9 cellular contexts compared by ENCODE assay signal in genomic region chr3:38003817-38004414, GRCh38. TPM values are rescaled to one million over a fixed set of nuclear protein-coding genes. Genes with fewer than 3 reads are reported as not detected.
DNase-seq lines count a peak whose midpoint lies in the region; ATAC-seq, FAIRE-seq and TF ChIP-seq lines count a peak whose summit lies in the region.
"Had no signal": no experiment of that assay in that cellular context is flagged by ENCODE, and none has a peak within 500 bp of the region (broad histone marks: within the 10 kb centered on the region; RNA-seq: fewer than 3 reads in every experiment).

No MANE protein-coding gene starts in this region.

- H3K4me3 ChIP-seq in A549 (no peak overlapping the region), NT2/D1 (ENCODE audit: insufficient read length, low read depth) (no peak overlapping the region), H1 (ENCODE audit: extremely low read depth in 1 of 4, insufficient read depth in 2 of 4, low read depth in 3 of 4, low read length in 4 of 4) (no peak overlapping the region), neuronal stem cell (ENCODE audit: low read length in 2 of 2) (peak overlapping the region in 1 of 2 donors; percentile 7)
- H3K4me3 ChIP-seq: uterus had no signal

- FAIRE-seq in A549 (lab: Jason Lieb, UNC) (no peak), H1 (lab: Jason Lieb, UNC) (no peak)

- 63% methylated on average over 10 of the region's 11 CpGs for WGBS in A549 (ENCODE audit: missing lambda C conversion rate)
- WGBS in H1 (ENCODE audit: extremely low coverage in 1 of 2, insufficient coverage in 1 of 2, insufficient read length in 1 of 2, insufficient replicate concordance in 2 of 2, low coverage in 1 of 2, low lambda C conversion rate in 2 of 2, missing lambda C conversion rate in 1 of 2), 2 experiments = 84% methylated on average over 9 of the region's 11 CpGs; no CpG with 5 or more reads in 1 of the 2 experiments
- no CpG with 5 or more reads among the region's 11 CpGs for WGBS in neuronal stem cell (ENCODE audit: extremely low coverage in 2 of 2, insufficient read length in 2 of 2, insufficient replicate concordance in 1 of 2), 2 donors

- no peaks in the 10 kb centered on the region for H3K79me2 ChIP-seq in H1 (ENCODE audit: control insufficient read depth in 1 of 2, insufficient read depth in 2 of 2, low read length in 2 of 2)

- TF ChIP-seq CTCF in A549 (IDR thresholded peaks at IDR 0.05) = no peak
- TF ChIP-seq CTCF in H1 (IDR thresholded peaks at IDR 0.05; ENCODE audit: control extremely low read depth in 1 of 3, insufficient read depth in 1 of 3, low read depth in 1 of 3, low read length in 3 of 3) = no peak
- TF ChIP-seq CTCF in omental fat pad (IDR thresholded peaks at IDR 0.05) = no peak

- H3K56ac ChIP-seq in H1 (replicated peaks; ENCODE audit: insufficient read length, low read depth, low read length) = no peak overlapping the region

- no peak overlapping the region for H2BK5ac ChIP-seq in H1 (ENCODE audit: low read depth, low read length)
- peak overlapping the region; percentile 76 for H2BK5ac ChIP-seq in neuronal stem cell (ENCODE audit: low read length)

- H4K20me1 ChIP-seq in H1 (replicated peaks in 1 of 2; ENCODE audit: control insufficient read depth in 1 of 2, insufficient read depth in 2 of 2, low read length in 2 of 2) = peaks cover 0 to 6% of the 10 kb centered on the region in 2 experiments

- no peak for TF ChIP-seq POLR2A in A549 (IDR thresholded peaks at IDR 0.05; ENCODE audit: low read length)
- TF ChIP-seq POLR2A in H1 (IDR thresholded peaks at IDR 0.05; ENCODE audit: control extremely low read depth in 1 of 2, low read depth in 2 of 2, low read length in 2 of 2) = no peak

- no peaks in the 10 kb centered on the region; the same call in 1 of the 2 replicates for H3K79me1 ChIP-seq in H1 (ENCODE audit: low read depth, low read length)
- H3K79me1 ChIP-seq in neuronal stem cell (ENCODE audit: low read depth, low read length) = no peaks in the 10 kb centered on the region

- H2BK12ac ChIP-seq in H1 (ENCODE audit: low read depth, low read length) = peak overlapping the region; percentile 13; the same call in 1 of the 2 replicates
- H2BK12ac ChIP-seq in neuronal stem cell (ENCODE audit: low read length) = peak overlapping the region; percentile 75

- no peak for TF ChIP-seq EP300 in A549 (IDR thresholded peaks at IDR 0.05)
- TF ChIP-seq EP300 in H1 (IDR thresholded peaks at IDR 0.05; ENCODE audit: borderline replicate concordance in 1 of 2, low read depth in 2 of 2, low read length in 2 of 2) = no peak

- no peak overlapping the region for H2BK20ac ChIP-seq in H1 (ENCODE audit: low read length)

- no peaks in the 10 kb centered on the region for H3K23me2 ChIP-seq in H1 (ENCODE audit: low read depth, low read length)

- DNase-seq in A549 (ENCODE audit: low read depth in 1 of 2, low spot score in 1 of 2) = no peak
- no peak for DNase-seq in NT2/D1 (ENCODE audit: low read depth, low spot score)
- no peak for DNase-seq in H1 (ENCODE audit: low read depth in 1 of 2, low spot score in 2 of 2)
- no peak for DNase-seq in neuronal stem cell (ENCODE audit: low spot score)
- DNase-seq in DMS 273 treated with DMSO at 0.1 percent for 48 hours (lab: John Stamatoyannopoulos, UW) = no peak
- DNase-seq in omental fat pad (ENCODE audit: low spot score) = no peak
- no peak for DNase-seq in kidney tubule cell (ENCODE audit: low spot score)

- no peak overlapping the region for H3K14ac ChIP-seq in H1 (ENCODE audit: insufficient read length)
- H3K14ac ChIP-seq in neuronal stem cell (ENCODE audit: low read length) = no peak overlapping the region

- ATAC-seq in A549 (peak; percentile 12 to 17; a peak in 5 of 6 replicates), omental fat pad (ENCODE audit: low FRiP score) (no peak), GM18502 (IDR thresholded peaks at IDR 0.05; ENCODE audit: poor library complexity, unreplicated experiment) (no peak)

- POLR2A ChIA-PET in A549 (lab: Yijun Ruan, JAX) = no interaction called here
- POLR2A ChIA-PET in H1 (lab: Charles Lee; ENCODE audit: partially characterized antibody) = interaction anchor here (0.6 to 0.7 kb wide), 2 partner anchors 35 to 164 kb away, joined by 3 to 4 read pairs; partner anchors contain the start of gene DLEC1

- TF ChIP-seq RAD21 in A549 (conservative IDR thresholded peaks at IDR 0.05 in 1 of 2, IDR thresholded peaks at IDR 0.05 in 1 of 2) (no peak), H1 (IDR thresholded peaks at IDR 0.05 in 1 of 2, conservative IDR thresholded peaks at IDR 0.05 in 1 of 2; ENCODE audit: low read depth in 2 of 2, low read length in 2 of 2) (no peak)

- H3K4ac ChIP-seq in H1 (replicated peaks; ENCODE audit: insufficient read length, low read depth, low read length) = no peak overlapping the region
- H3K4ac ChIP-seq in neuronal stem cell (ENCODE audit: low read length) = no peak overlapping the region

- H2AK5ac ChIP-seq in H1 (ENCODE audit: low read depth, low read length) (no peak overlapping the region; the same call in 1 of the 2 replicates), neuronal stem cell (ENCODE audit: low read depth, low read length) (peak overlapping the region; percentile 92)

- peaks cover 7% of the 10 kb centered on the region; the same call in 1 of the 3 replicates for H3K4me1 ChIP-seq in A549
- peaks cover 25% of the 10 kb centered on the region for H3K4me1 ChIP-seq in NT2/D1 (ENCODE audit: insufficient read depth, insufficient read length)
- H3K4me1 ChIP-seq in H1 (replicated peaks in 1 of 4; ENCODE audit: control insufficient read depth in 3 of 4, insufficient read depth in 4 of 4, low read length in 3 of 4) = peaks cover 0 to 3% (median 1%) of the 10 kb centered on the region in 4 experiments; a peak in 3 of 7 replicates
- H3K4me1 ChIP-seq in neuronal stem cell (ENCODE audit: control insufficient read depth in 2 of 2, insufficient read depth in 1 of 2, low read depth in 1 of 2, low read length in 2 of 2) = peaks cover 15 to 18% of the 10 kb centered on the region in 2 donors

- H3K27ac ChIP-seq in A549 (no peak overlapping the region), H1 (ENCODE audit: low read depth, low read length) (no peak overlapping the region), neuronal stem cell (replicated peaks; ENCODE audit: low read length) (no peak overlapping the region)

- H3K27me3 ChIP-seq in NT2/D1 (ENCODE audit: insufficient read depth, insufficient read length) (peaks cover 6% of the 10 kb centered on the region), H1 (replicated peaks in 1 of 4; ENCODE audit: control insufficient read depth in 3 of 4, extremely low read depth in 1 of 4, insufficient read depth in 3 of 4, low read length in 3 of 4) (no peaks in the 10 kb centered on the region), neuronal stem cell (ENCODE audit: control insufficient read depth in 3 of 3, insufficient read depth in 3 of 3, low read depth in 1 of 3, low read length in 3 of 3) (peaks cover 0 to 14% (median 0%) of the 10 kb centered on the region in 3 experiments)
- H3K27me3 ChIP-seq: uterus had no signal

- peak overlapping the region; percentile 51; the same call in 1 of the 2 replicates for H4K8ac ChIP-seq in H1 (ENCODE audit: extremely low read depth, insufficient read depth, low read length)
- H4K8ac ChIP-seq in neuronal stem cell (ENCODE audit: low read depth, low read length) = no peak overlapping the region

- H4K91ac ChIP-seq in H1 (replicated peaks; ENCODE audit: insufficient read length, low read length) (peak overlapping the region; percentile 26), neuronal stem cell (ENCODE audit: low read depth, low read length, poor library complexity) (no peak overlapping the region)

- H2AFZ ChIP-seq in H1 (ENCODE audit: low read length) = no peak overlapping the region
- no peak overlapping the region for H2AFZ ChIP-seq in neuronal stem cell (ENCODE audit: low read length)

- H3K9ac ChIP-seq in NT2/D1 (ENCODE audit: insufficient read length, low read depth) = peak overlapping the region; percentile 14
- no peak overlapping the region for H3K9ac ChIP-seq in H1 (replicated peaks in 1 of 4; ENCODE audit: extremely low read depth in 1 of 4, low read depth in 3 of 4, low read length in 3 of 4)
- peak overlapping the region; percentile 7 for H3K9ac ChIP-seq in neuronal stem cell (ENCODE audit: low read depth, low read length, poor library complexity)

- H3K36me3 ChIP-seq in NT2/D1 (ENCODE audit: insufficient read depth, insufficient read length, low read length) (peaks cover 25% of the 10 kb centered on the region), H1 (ENCODE audit: control insufficient read depth in 2 of 4, insufficient read depth in 4 of 4, low read length in 3 of 4) (peaks cover 0 to 2% (median under 1%) of the 10 kb centered on the region in 4 experiments; a peak in 1 of 8 replicates), neuronal stem cell (replicated peaks in 1 of 2; ENCODE audit: control insufficient read depth in 2 of 2, insufficient read depth in 2 of 2, low read length in 2 of 2) (peaks cover 35 to 39% of the 10 kb centered on the region in 2 donors)
- H3K36me3 ChIP-seq: uterus had no signal

- H3K4me2 ChIP-seq in A549 (no peak overlapping the region), H1 (ENCODE audit: insufficient read depth in 1 of 2, low read depth in 2 of 2, low read length in 2 of 2) (no peak overlapping the region), neuronal stem cell (ENCODE audit: insufficient read depth, low read length, poor library complexity, severe bottlenecking) (no peak overlapping the region)

- no peak overlapping the region for H4K5ac ChIP-seq in H1 (ENCODE audit: insufficient read length, low read depth, low read length)

- H3K18ac ChIP-seq in H1 (ENCODE audit: extremely low read depth, low read length) (no peak overlapping the region), neuronal stem cell (ENCODE audit: low read length) (peak overlapping the region; percentile 78)

- CTCF ChIA-PET in A549 (lab: Yijun Ruan, JAX) (interaction anchor here (0.6 to 5.5 kb wide), 38 partner anchors 11 to 1273 kb away, joined by 3 to 52 read pairs (median 3); partner anchors contain the start of genes OXSR1 and XYLB), H1 (lab: Charles Lee; ENCODE audit: partially characterized antibody) (interaction anchor here (0.7 to 5.3 kb wide), 59 partner anchors 10 to 664 kb away, joined by 3 to 75 read pairs (median 4); partner anchors contain the start of genes DLEC1 and SLC22A14)

- H3K23ac ChIP-seq in H1 (ENCODE audit: insufficient read length) = no peak overlapping the region
- no peak overlapping the region for H3K23ac ChIP-seq in neuronal stem cell (ENCODE audit: low read depth, low read length, poor library complexity)

- no peaks in the 10 kb centered on the region for H3K9me3 ChIP-seq in A549
- no peaks in the 10 kb centered on the region for H3K9me3 ChIP-seq in NT2/D1 (ENCODE audit: insufficient read depth, low read length)
- H3K9me3 ChIP-seq in H1 (ENCODE audit: insufficient read depth in 2 of 2, low read depth in 1 of 2, low read length in 1 of 2) = no peaks in the 10 kb centered on the region
- no peaks in the 10 kb centered on the region for H3K9me3 ChIP-seq in neuronal stem cell (replicated peaks in 1 of 2; ENCODE audit: control insufficient read depth in 2 of 2, insufficient read depth in 1 of 2, low read depth in 1 of 2, low read length in 2 of 2)
- H3K9me3 ChIP-seq: uterus had no signal

- no peak overlapping the region for H2BK15ac ChIP-seq in H1 (ENCODE audit: low read length)
- H2BK15ac ChIP-seq in neuronal stem cell (ENCODE audit: low read length) = peak overlapping the region; percentile 86

- H2BK120ac ChIP-seq in H1 (replicated peaks; ENCODE audit: low read depth, low read length) (no peak overlapping the region), neuronal stem cell (ENCODE audit: low read depth, low read length) (no peak overlapping the region)

RNA-seq across cellular contexts. Expression of gene VILL, which starts 13.3 kb away (rescaled TPM):
- 0.22 and 0.49 TPM in 2 replicates for polyA plus RNA-seq in A549 (2011; rRNA removed)
- 0.16 and 0.23 TPM in 2 replicates for polyA plus RNA-seq in A549 (2012; cell fraction: cytosol; rRNA removed)
- polyA plus RNA-seq in A549 (2012; cell fraction: nucleus; rRNA removed) = 0.55 TPM in 2 replicates
- 0.04 to 0.08 TPM (median 0.05 TPM) in 3 replicates for polyA plus RNA-seq in A549 (2017; fragmentation: RNase III; extraction: RNeasy Plus Mini Kit Qiagen cat#74134 plus additional on column Dnase treatment)
- 0.49 and 0.91 TPM in 2 replicates for polyA minus RNA-seq in A549 (2011; rRNA and poly(A)+ RNA removed)
- total RNA-seq in H1 (2021; fragmentation: NEBNext Ultra II Directional; extraction: Animal tissue kit (Norgen Biotek cat#: 25700)) = 4.1 and 4.6 TPM in 2 replicates
- polyA plus RNA-seq in H1 (2011; rRNA removed) = 4.2 and 7.4 TPM in 2 replicates
- polyA plus RNA-seq in H1 (2011; cell fraction: cytosol; rRNA removed) = 5.9 TPM
- polyA plus RNA-seq in H1 (2011; cell fraction: nucleus; rRNA removed) = 20.0 TPM
- 2.4 to 5.7 TPM (median 4.2 TPM) in 4 replicates for polyA plus RNA-seq in H1 (2012, experiment 1 of 2)
- 3.4 TPM for polyA plus RNA-seq in H1 (2012, experiment 2 of 2)
- polyA plus RNA-seq in H1 (2013, experiment 1 of 2) = 1.4 TPM
- 1.5 TPM for polyA plus RNA-seq in H1 (2013, experiment 2 of 2)
- 7.7 and 8.0 TPM in 2 replicates for polyA minus RNA-seq in H1 (2011; rRNA and poly(A)+ RNA removed)
- polyA minus RNA-seq in H1 (2011; cell fraction: cytosol; rRNA and poly(A)+ RNA removed) = 2.5 TPM
- polyA minus RNA-seq in H1 (2011; cell fraction: nucleus; rRNA and poly(A)+ RNA removed) = 11.4 TPM
- polyA plus RNA-seq in neuronal stem cell (2013, experiment 1 of 2) = 2.0 TPM
- polyA plus RNA-seq in neuronal stem cell (2013, experiment 2 of 2) = 1.7 TPM
- 10 to 100 TPM in 1 of 4 donors, 1 to 10 TPM in 3; 4.4 to 15.0 (median 5.6) TPM for total RNA-seq in omental fat pad

RNA-seq across cellular contexts. Expression of gene PLCD1, which starts 25.5 kb away (rescaled TPM):
- polyA plus RNA-seq in A549 (2011; rRNA removed) (4.8 and 6.0 TPM in 2 replicates), A549 (2017; fragmentation: RNase III; extraction: RNeasy Plus Mini Kit Qiagen cat#74134 plus additional on column Dnase treatment) (3.7 to 5.3 TPM (median 3.9 TPM) in 3 replicates), H1 (2011; rRNA removed) (15.3 and 25.7 TPM in 2 replicates)
- 3.5 and 3.8 TPM in 2 replicates for polyA plus RNA-seq in A549 (2012; cell fraction: cytosol; rRNA removed)
- 14.1 TPM in 2 replicates for polyA plus RNA-seq in A549 (2012; cell fraction: nucleus; rRNA removed)
- 8.1 and 11.0 TPM in 2 replicates for polyA minus RNA-seq in A549 (2011; rRNA and poly(A)+ RNA removed)
- 15.7 and 19.2 TPM in 2 replicates for total RNA-seq in H1 (2021; fragmentation: NEBNext Ultra II Directional; extraction: Animal tissue kit (Norgen Biotek cat#: 25700))
- polyA plus RNA-seq in H1 (2011; cell fraction: cytosol; rRNA removed) = 16.8 TPM
- polyA plus RNA-seq in H1 (2011; cell fraction: nucleus; rRNA removed) = 40.8 TPM
- polyA plus RNA-seq in H1 (2012, experiment 1 of 2) = 10.7 to 22.5 TPM (median 19.3 TPM) in 4 replicates
- polyA plus RNA-seq in H1 (2012, experiment 2 of 2) = 24.9 TPM
- polyA plus RNA-seq in H1 (2013, experiment 1 of 2) = 16.6 TPM
- 15.4 TPM for polyA plus RNA-seq in H1 (2013, experiment 2 of 2)
- 15.5 and 19.6 TPM in 2 replicates for polyA minus RNA-seq in H1 (2011; rRNA and poly(A)+ RNA removed)
- polyA minus RNA-seq in H1 (2011; cell fraction: cytosol; rRNA and poly(A)+ RNA removed) = 9.8 TPM
- polyA minus RNA-seq in H1 (2011; cell fraction: nucleus; rRNA and poly(A)+ RNA removed) = 18.4 TPM
- 41.7 TPM for polyA plus RNA-seq in neuronal stem cell (2013, experiment 1 of 2)
- polyA plus RNA-seq in neuronal stem cell (2013, experiment 2 of 2) = 41.2 TPM
- 10 to 100 TPM; 12.5 to 24.4 (median 19.0) TPM for total RNA-seq in omental fat pad

RNA-seq across cellular contexts. Expression of gene DLEC1, which starts 35.1 kb away (rescaled TPM):
- 0.10 and 0.13 TPM in 2 replicates for polyA plus RNA-seq in A549 (2011; rRNA removed)
- under 0.01 TPM in 1 of 2 replicates, not detected in the other for polyA plus RNA-seq in A549 (2012; cell fraction: cytosol; rRNA removed)
- 0.01 and 0.02 TPM in 2 replicates for polyA plus RNA-seq in A549 (2012; cell fraction: nucleus; rRNA removed)
- 0.03 to 0.07 TPM in 2 of 3 replicates, not detected in the other for polyA plus RNA-seq in A549 (2017; fragmentation: RNase III; extraction: RNeasy Plus Mini Kit Qiagen cat#74134 plus additional on column Dnase treatment)
- 0.10 and 1.3 TPM in 2 replicates for polyA minus RNA-seq in A549 (2011; rRNA and poly(A)+ RNA removed)
- 0.75 and 0.76 TPM in 2 replicates for total RNA-seq in H1 (2021; fragmentation: NEBNext Ultra II Directional; extraction: Animal tissue kit (Norgen Biotek cat#: 25700))
- polyA plus RNA-seq in H1 (2011; rRNA removed) = 0.26 and 0.36 TPM in 2 replicates
- 0.31 TPM for polyA plus RNA-seq in H1 (2011; cell fraction: cytosol; rRNA removed)
- polyA plus RNA-seq in H1 (2011; cell fraction: nucleus; rRNA removed) = 3.0 TPM
- 0.43 to 0.87 TPM (median 0.62 TPM) in 4 replicates for polyA plus RNA-seq in H1 (2012, experiment 1 of 2)
- 0.29 TPM for polyA plus RNA-seq in H1 (2012, experiment 2 of 2)
- polyA plus RNA-seq in H1 (2013, experiment 1 of 2) = 1.4 TPM
- polyA plus RNA-seq in H1 (2013, experiment 2 of 2) = 0.17 TPM
- polyA minus RNA-seq in H1 (2011; rRNA and poly(A)+ RNA removed) = 0.63 and 1.4 TPM in 2 replicates
- polyA minus RNA-seq in H1 (2011; cell fraction: cytosol; rRNA and poly(A)+ RNA removed) = 0.29 TPM
- 3.0 TPM for polyA minus RNA-seq in H1 (2011; cell fraction: nucleus; rRNA and poly(A)+ RNA removed)
- polyA plus RNA-seq in neuronal stem cell (2013, experiment 1 of 2) = 2.5 TPM
- polyA plus RNA-seq in neuronal stem cell (2013, experiment 2 of 2) = 2.5 TPM
- 1 to 10 TPM in 3 of 4 donors, under 1 TPM in 1; 0.47 to 5.5 (median 1.4) TPM for total RNA-seq in omental fat pad

Comparison
In these comparisons a context has a peak if more than half of its experiments do, and no peak if none do; other contexts are left out.
1. ATAC-seq: peak in A549 (2 of 2); none in omental fat pad (single experiment) and GM18502 (single experiment).
2. H3K9ac ChIP-seq: peak in NT2/D1 (single experiment) and neuronal stem cell (single experiment); none in H1 (0 of 4).